ENCODE assay signal across 19 cellular contexts in genomic region chr20:29741894-29742698, GRCh38.
DNase-seq lines count a peak whose midpoint lies in the region; ATAC-seq and TF ChIP-seq lines count a peak whose summit lies in the region.
"Had no signal": no experiment of that assay in that cellular context is flagged by ENCODE, and none has a peak within 500 bp of the region (broad histone marks: within the 10 kb centered on the region; RNA-seq: fewer than 3 reads in every experiment).

No MANE protein-coding gene starts in this region.

- peak overlapping the region; percentile 25; the same call in 1 of the 2 replicates for H3K4me3 ChIP-seq in BLaER1
- H3K4me3 ChIP-seq: PC-9 had no signal

- H3K4me2 ChIP-seq in BLaER1: no peak overlapping the region
- H3K4me2 ChIP-seq: KMS-11, PC-9 had no signal

- no peak overlapping the region for H3K27ac Mint-ChIP-seq in stimulated activated effector memory CD8-positive, alpha-beta T cell treated with anti-CD3 and anti-CD28 coated beads, Interleukin-12 subunit alpha, Interleukin-12 subunit beta, amount 100 ng/mL, for 72 hours
- H3K27ac Mint-ChIP-seq in naive thymus-derived CD8-positive, alpha-beta T cell: no peak overlapping the region

- H3K36me3 Mint-ChIP-seq in stimulated activated effector memory CD8-positive, alpha-beta T cell treated with anti-CD3 and anti-CD28 coated beads, Interleukin-12 subunit alpha, Interleukin-12 subunit beta, amount 100 ng/mL, for 72 hours: no peaks in the 10 kb centered on the region
- H3K36me3 Mint-ChIP-seq in naive thymus-derived CD8-positive, alpha-beta T cell: peaks cover 0 to 17% (median 3%) of the 10 kb centered on the region in 3 donors

- no peaks in the 10 kb centered on the region for H3K4me1 ChIP-seq in BLaER1
- H3K4me1 ChIP-seq: Caco-2 had no signal

- in situ Hi-C loops in GM13976 (cut with MboI; ENCODE audit: low sequenced_read_pairs, unreplicated experiment) (no loop called here), ACHN (cut with HindIII; ENCODE audit: low pct_ligation_motif_present, low pct_unique_long_range_greater_than_20kb, low sequenced_read_pairs) (no loop called here)

- no peaks in the 10 kb centered on the region for H3K36me3 ChIP-seq in BLaER1

- TF ChIP-seq CTCF in GM13976 (IDR thresholded peaks at IDR 0.05; ENCODE audit: borderline replicate concordance, control extremely low read depth, extremely low read depth, insufficient read depth, missing control alignments): no peak

- peak; percentile 36 for ATAC-seq in esophagus mucosa
- ATAC-seq in stimulated activated effector memory CD8-positive, alpha-beta T cell treated with anti-CD3 and anti-CD28 coated beads, Interleukin-12 subunit alpha, Interleukin-12 subunit beta, amount 100 ng/mL, for 72 hours: peak; percentile 28
- no peak for ATAC-seq in naive thymus-derived CD8-positive, alpha-beta T cell
- ATAC-seq in HG02938 (IDR thresholded peaks at IDR 0.05; ENCODE audit: unreplicated experiment): no peak
- no peak for ATAC-seq in HG03432 (IDR thresholded peaks at IDR 0.05; ENCODE audit: unreplicated experiment)

- DNase-seq in GM13976 (ENCODE audit: low spot score): peak; percentile 26
- no peak for DNase-seq in stimulated activated effector memory CD8-positive, alpha-beta T cell treated with anti-CD3 and anti-CD28 coated beads, Interleukin-12 subunit alpha, Interleukin-12 subunit beta, amount 100 ng/mL, for 72 hours (ENCODE audit: low spot score in 2 of 2)
- DNase-seq in ACHN: no peak
- no peak for DNase-seq in naive thymus-derived CD8-positive, alpha-beta T cell
- DNase-seq: AML-193, DMS53, HCEC 1CT, NCI-H1436, NCI-H2029, NCI-H2171, NCI-H446 treated with DMSO at 0.1 percent for 48 hours, NCI-H748 treated with DMSO at 0.1 percent for 48 hours, PC-9 had no signal

- peaks cover 60% of the 10 kb centered on the region for H3K9me3 ChIP-seq in BLaER1

- H3K4me1 Mint-ChIP-seq in stimulated activated effector memory CD8-positive, alpha-beta T cell treated with anti-CD3 and anti-CD28 coated beads, Interleukin-12 subunit alpha, Interleukin-12 subunit beta, amount 100 ng/mL, for 72 hours: no peaks in the 10 kb centered on the region
- no peaks in the 10 kb centered on the region for H3K4me1 Mint-ChIP-seq in naive thymus-derived CD8-positive, alpha-beta T cell

- H3K9ac ChIP-seq in BLaER1: no peak overlapping the region
- H3K9ac ChIP-seq: KMS-11 had no signal

- no peaks in the 10 kb centered on the region for H3K27me3 ChIP-seq in BLaER1

- H3K9me3 Mint-ChIP-seq in stimulated activated effector memory CD8-positive, alpha-beta T cell treated with anti-CD3 and anti-CD28 coated beads, Interleukin-12 subunit alpha, Interleukin-12 subunit beta, amount 100 ng/mL, for 72 hours: peaks cover 12% of the 10 kb centered on the region
- peaks cover 0 to 54% (median 28%) of the 10 kb centered on the region in 9 donors for H3K9me3 Mint-ChIP-seq in naive thymus-derived CD8-positive, alpha-beta T cell

- H4K20me1 ChIP-seq in BLaER1: no peaks in the 10 kb centered on the region

- H3K27ac ChIP-seq in BLaER1: no peak overlapping the region
- H3K27ac ChIP-seq: KMS-11, PC-9 had no signal

- no peak overlapping the region for H3K4me3 Mint-ChIP-seq in stimulated activated effector memory CD8-positive, alpha-beta T cell treated with anti-CD3 and anti-CD28 coated beads, Interleukin-12 subunit alpha, Interleukin-12 subunit beta, amount 100 ng/mL, for 72 hours
- no peak overlapping the region for H3K4me3 Mint-ChIP-seq in naive thymus-derived CD8-positive, alpha-beta T cell

- peaks cover 0 to 12% (median 2%) of the 10 kb centered on the region in 5 donors for H3K27me3 Mint-ChIP-seq in naive thymus-derived CD8-positive, alpha-beta T cell

- POLR2A ChIA-PET in naive thymus-derived CD8-positive, alpha-beta T cell (lab: Charles Lee): no interaction called here

Comparison
In these comparisons a context has a peak if more than half of its experiments do, and no peak if none do; other contexts are left out.
1. ATAC-seq: peak in esophagus mucosa (single experiment) and stimulated activated effector memory CD8-positive, alpha-beta T cell treated with anti-CD3 and anti-CD28 coated beads, Interleukin-12 subunit alpha, Interleukin-12 subunit beta, amount 100 ng/mL, for 72 hours (single experiment); none in naive thymus-derived CD8-positive, alpha-beta T cell (0 of 2), HG02938 (single experiment) and HG03432 (single experiment).